ENCODE assay signal across 1 cellular context in the genomic region with DNA sequence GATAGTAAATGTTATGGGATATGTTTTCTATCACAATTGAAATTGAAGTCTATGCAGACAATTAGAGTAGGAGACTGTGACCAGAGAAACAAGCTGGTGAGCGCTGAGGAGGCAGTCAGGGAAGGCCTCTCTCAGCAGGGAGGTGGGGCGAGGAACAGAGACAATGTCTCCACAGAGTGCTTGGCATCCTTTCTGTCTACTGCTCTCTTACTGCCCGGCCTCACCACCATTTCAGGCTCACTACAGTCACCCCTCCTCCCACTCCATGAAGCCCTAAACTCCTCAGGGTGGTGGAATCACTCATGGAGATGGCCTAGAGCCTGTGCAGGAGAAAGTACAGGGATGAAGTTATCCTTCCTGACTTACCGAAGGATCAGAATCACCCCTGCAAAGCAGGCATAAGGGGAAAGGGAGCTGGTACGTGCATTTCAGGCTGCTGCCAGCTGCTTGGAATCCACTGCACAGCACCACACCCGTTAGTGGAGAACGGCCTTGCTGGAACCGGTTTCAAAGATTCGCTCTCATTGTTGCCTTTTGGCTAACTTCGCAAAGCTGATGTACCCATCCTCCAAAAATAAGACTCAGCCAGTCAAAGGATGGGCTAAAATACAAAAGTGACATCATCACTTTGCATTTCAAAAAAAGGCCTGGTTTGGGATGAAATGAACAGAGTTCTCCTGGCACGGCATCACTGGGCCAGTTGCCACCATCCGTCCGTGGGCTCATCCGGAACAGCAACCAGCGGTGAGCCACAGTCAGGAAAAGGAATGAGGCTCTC.
TF ChIP-seq lines count a peak whose summit lies in the region.

No MANE protein-coding gene starts in this region.

TF ChIP-seq in WTC11, 78 proteins besides CTCF, POLR2A, EP300 and RAD21 (continued from another document):
- TF ChIP-seq, protein P1, sequence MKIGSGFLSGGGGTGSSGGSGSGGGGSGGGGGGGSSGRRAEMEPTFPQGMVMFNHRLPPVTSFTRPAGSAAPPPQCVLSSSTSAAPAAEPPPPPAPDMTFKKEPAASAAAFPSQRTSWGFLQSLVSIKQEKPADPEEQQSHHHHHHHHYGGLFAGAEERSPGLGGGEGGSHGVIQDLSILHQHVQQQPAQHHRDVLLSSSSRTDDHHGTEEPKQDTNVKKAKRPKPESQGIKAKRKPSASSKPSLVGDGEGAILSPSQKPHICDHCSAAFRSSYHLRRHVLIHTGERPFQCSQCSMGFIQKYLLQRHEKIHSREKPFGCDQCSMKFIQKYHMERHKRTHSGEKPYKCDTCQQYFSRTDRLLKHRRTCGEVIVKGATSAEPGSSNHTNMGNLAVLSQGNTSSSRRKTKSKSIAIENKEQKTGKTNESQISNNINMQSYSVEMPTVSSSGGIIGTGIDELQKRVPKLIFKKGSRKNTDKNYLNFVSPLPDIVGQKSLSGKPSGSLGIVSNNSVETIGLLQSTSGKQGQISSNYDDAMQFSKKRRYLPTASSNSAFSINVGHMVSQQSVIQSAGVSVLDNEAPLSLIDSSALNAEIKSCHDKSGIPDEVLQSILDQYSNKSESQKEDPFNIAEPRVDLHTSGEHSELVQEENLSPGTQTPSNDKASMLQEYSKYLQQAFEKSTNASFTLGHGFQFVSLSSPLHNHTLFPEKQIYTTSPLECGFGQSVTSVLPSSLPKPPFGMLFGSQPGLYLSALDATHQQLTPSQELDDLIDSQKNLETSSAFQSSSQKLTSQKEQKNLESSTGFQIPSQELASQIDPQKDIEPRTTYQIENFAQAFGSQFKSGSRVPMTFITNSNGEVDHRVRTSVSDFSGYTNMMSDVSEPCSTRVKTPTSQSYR (CRISPR knock-in tag; IDR thresholded peaks at IDR 0.05) = no peak
